In the genomic region with DNA sequence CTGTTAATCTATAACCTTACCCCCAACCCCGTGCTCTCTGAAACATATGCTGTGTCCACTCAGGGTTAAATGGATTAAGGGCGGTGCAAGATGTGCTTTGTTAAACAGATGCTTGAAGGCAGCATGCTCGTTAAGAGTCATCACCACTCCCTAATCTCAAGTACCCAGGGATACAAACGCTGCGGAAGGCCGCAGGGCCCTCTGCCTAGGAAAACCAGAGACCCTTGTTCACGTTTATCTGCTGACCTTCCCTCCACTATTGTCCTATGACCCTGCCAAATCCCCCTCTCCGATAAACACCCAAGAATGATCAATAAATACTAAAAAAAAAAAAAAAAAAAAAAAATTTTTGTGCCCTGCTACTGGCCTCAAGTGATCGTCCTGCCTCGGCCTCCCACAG, we compare ENCODE assay signal across 6 cellular contexts. TPM values are rescaled to one million over a fixed set of nuclear protein-coding genes. Genes with fewer than 3 reads are reported as not detected.
A peak's percentile ranks its signal among the peaks of the same experiment; 100 is the strongest.
DNase-seq lines count a peak whose midpoint lies in the region; ATAC-seq, FAIRE-seq and TF ChIP-seq lines count a peak whose summit lies in the region.
"Not testable (repeated sequence)": the region's sequence is repeated elsewhere in the genome, so short reads cannot be mapped to it uniquely, and the experiment has no call there.

No MANE protein-coding gene starts in this region.

- CTCF ChIA-PET in PC-9 (lab: Charles Lee); GM12878 (lab: Yijun Ruan, JAX); HepG2 (lab: Yijun Ruan, JAX; ENCODE audit: low intra/inter-chr PET ratio, low total read pairs): not testable (repeated sequence)

- not testable (repeated sequence) for H2AFZ ChIP-seq in PC-9; GM12878 (ENCODE audit: control insufficient read depth, low read depth, low read length); HepG2 (ENCODE audit: low read length)

- H3F3A ChIP-seq in PC-9 (ENCODE audit: insufficient read depth, low read depth) = not testable (repeated sequence)

- TF ChIP-seq POLR2A in GM12878 (IDR thresholded peaks at IDR 0.05; ENCODE audit: low read depth, low read length); HepG2 (IDR thresholded peaks at IDR 0.05; ENCODE audit: insufficient read depth in 1 of 2, low read depth in 2 of 2, low read length in 2 of 2); sigmoid colon (IDR thresholded peaks at IDR 0.05); transverse colon (IDR thresholded peaks at IDR 0.05): not testable (repeated sequence)

- not testable (repeated sequence) for H3K36me3 ChIP-seq in PC-9 (ENCODE audit: low read depth); GM12878 (ENCODE audit: control insufficient read depth in 2 of 2, insufficient read depth in 2 of 2, low read length in 1 of 2); HepG2 (replicated peaks in 1 of 2; ENCODE audit: control insufficient read depth in 1 of 2, insufficient read depth in 2 of 2, low read length in 2 of 2); sigmoid colon; transverse colon

- not testable (repeated sequence) for H3K27me3 Mint-ChIP-seq in osteocyte (ENCODE audit: unreplicated experiment)

- ATAC-seq in GM12878, HepG2: not testable (repeated sequence)

- SMC1A ChIA-PET in GM12878 (lab: Charles Lee; ENCODE audit: uncharacterized antibody, unreplicated experiment) = not testable (repeated sequence)

- not testable (repeated sequence) for DNase-seq in PC-9; GM12878 (ENCODE audit: low read depth, low spot score); HepG2 (ENCODE audit: low spot score)
- DNase-seq in osteocyte (ENCODE audit: extremely low spot score, unreplicated experiment) = peak; percentile 46
- DNase-seq in sigmoid colon = peak; percentile 28
- peak; percentile 4 for DNase-seq in transverse colon

- not testable (repeated sequence) for H3K4me2 ChIP-seq in PC-9; GM12878 (ENCODE audit: control insufficient read depth, insufficient read depth); HepG2 (ENCODE audit: low read depth, low read length)

- not testable (repeated sequence) for H4K20me1 ChIP-seq in PC-9 (ENCODE audit: insufficient read depth); GM12878 (ENCODE audit: control insufficient read depth, insufficient read depth); HepG2 (ENCODE audit: insufficient read depth, low read length)

- H3K27ac Mint-ChIP-seq in osteocyte (ENCODE audit: unreplicated experiment) = not testable (repeated sequence)

- not testable (repeated sequence) for FAIRE-seq in GM12878 (lab: Jason Lieb, UNC); HepG2 (lab: Jason Lieb, UNC)

- 88% methylated on average over 5 of the region's 10 CpGs for WGBS in GM12878 (ENCODE audit: insufficient coverage, insufficient replicate concordance, low lambda C conversion rate, missing lambda C conversion rate)
- WGBS in HepG2 (ENCODE audit: low lambda C conversion rate) = 98% methylated on average over 8 of the region's 10 CpGs
- 80 to 88% methylated on average over 5 of the region's 10 CpGs for WGBS in sigmoid colon, 2 donors
- 83% methylated on average over 8 of the region's 10 CpGs; no CpG with 5 or more reads in 1 of the 2 donors for WGBS in transverse colon (ENCODE audit: low coverage in 1 of 2), 2 donors

- not testable (repeated sequence) for H3K27me3 ChIP-seq in PC-9 (ENCODE audit: insufficient read depth, low read depth); GM12878 (replicated peaks in 1 of 2; ENCODE audit: control insufficient read depth in 2 of 2, insufficient read depth in 2 of 2, low read length in 1 of 2); HepG2 (ENCODE audit: control insufficient read depth in 1 of 2, insufficient read depth in 2 of 2, low read length in 2 of 2); sigmoid colon; transverse colon

- intact Hi-C loops in PC-9 (cut with micrococcal nuclease; ENCODE audit: unreplicated experiment); GM12878 (cut with micrococcal nuclease; ENCODE audit: unreplicated experiment); HepG2 (cut with micrococcal nuclease; ENCODE audit: unreplicated experiment); sigmoid colon (cut with DNase I); transverse colon (cut with DNase I; ENCODE audit: low total_unique reads): not testable (repeated sequence)

- BruUV-seq in PC-9 (replicated peaks; lab: Mats Ljungman, UMichigan) (TSS peak; percentile 8), GM12878 (replicated peaks; lab: Mats Ljungman, UMichigan) (TSS peak; percentile 69), HepG2 (replicated peaks; lab: Mats Ljungman, UMichigan) (TSS peak; percentile 57)

- H3K9ac ChIP-seq in GM12878 (ENCODE audit: control insufficient read depth, insufficient read depth, low read length); HepG2 (ENCODE audit: insufficient read depth, low read depth, low read length): not testable (repeated sequence)

- not testable (repeated sequence) for TF ChIP-seq CTCF in PC-9 (conservative IDR thresholded peaks at IDR 0.05); GM12878 (IDR thresholded peaks at IDR 0.05 in 2 of 3, conservative IDR thresholded peaks at IDR 0.05 in 1 of 3; ENCODE audit: control insufficient read depth in 2 of 3, extremely low read depth in 1 of 3, insufficient read depth in 1 of 3, low read depth in 3 of 3, low read length in 3 of 3); HepG2 (CRISPR knock-in tag; IDR thresholded peaks at IDR 0.05); osteocyte (IDR thresholded peaks at IDR 0.05); sigmoid colon (IDR thresholded peaks at IDR 0.05); transverse colon (IDR thresholded peaks at IDR 0.05)

- not testable (repeated sequence) for H3K4me1 Mint-ChIP-seq in osteocyte (ENCODE audit: unreplicated experiment)

- TF ChIP-seq EP300 in GM12878 (IDR thresholded peaks at IDR 0.05; ENCODE audit: borderline replicate concordance in 1 of 2, control insufficient read depth in 1 of 2, low read depth in 2 of 2, low read length in 2 of 2); HepG2 (IDR thresholded peaks at IDR 0.05; ENCODE audit: low read depth in 2 of 2, low read length in 2 of 2); HepG2 (CRISPR knock-in tag; IDR thresholded peaks at IDR 0.05; ENCODE audit: borderline replicate concordance); sigmoid colon (IDR thresholded peaks at IDR 0.05); transverse colon (IDR thresholded peaks at IDR 0.05; ENCODE audit: low read depth): not testable (repeated sequence)

- H3K36me3 Mint-ChIP-seq in osteocyte (ENCODE audit: unreplicated experiment) = not testable (repeated sequence)

- H3K4me3 Mint-ChIP-seq in osteocyte (ENCODE audit: unreplicated experiment) = not testable (repeated sequence)

- H3K9me3 ChIP-seq in PC-9 (ENCODE audit: insufficient read depth, low read depth); GM12878 (replicated peaks; ENCODE audit: control insufficient read depth, insufficient read depth, low read length); HepG2 (ENCODE audit: low read length); sigmoid colon; transverse colon: not testable (repeated sequence)

- not testable (repeated sequence) for H3K9me2 ChIP-seq in PC-9 (ENCODE audit: insufficient read depth)

- not testable (repeated sequence) for TF ChIP-seq RAD21 in GM12878 (IDR thresholded peaks at IDR 0.05; ENCODE audit: insufficient read depth, low read depth, low read length); HepG2 (CRISPR knock-in tag; IDR thresholded peaks at IDR 0.05)

- H3K4me1 ChIP-seq in PC-9 (replicated peaks; ENCODE audit: insufficient read depth); GM12878 (ENCODE audit: control insufficient read depth, insufficient read depth, low read length); HepG2 (ENCODE audit: insufficient read depth, low read length); sigmoid colon; transverse colon: not testable (repeated sequence)

- H3K4me3 ChIP-seq in PC-9; GM12878; HepG2 (replicated peaks in 1 of 3; ENCODE audit: insufficient read depth in 1 of 3, low read depth in 2 of 3, low read length in 3 of 3); sigmoid colon; transverse colon: not testable (repeated sequence)

- POLR2A ChIA-PET in PC-9 (lab: Charles Lee; ENCODE audit: unreplicated experiment); GM12878 (lab: Charles Lee); HepG2 (lab: Yijun Ruan, JAX): not testable (repeated sequence)

- H3K79me2 ChIP-seq in PC-9 (ENCODE audit: low read depth); GM12878 (ENCODE audit: control insufficient read depth, insufficient read depth, low read length); HepG2 (ENCODE audit: insufficient read depth, low read length): not testable (repeated sequence)

- RAD21 ChIA-PET in GM12878 (lab: Charles Lee; ENCODE audit: unreplicated experiment) = not testable (repeated sequence)

- in situ Hi-C loops in GM12878 (cut with MboI); HepG2 (cut with HindIII; ENCODE audit: extremely low pct_ligation_motif_present, low pct_unique_long_range_greater_than_20kb); transverse colon (cut with MboI; ENCODE audit: low pct_ligation_motif_present in 1 of 4, low pct_unique_long_range_greater_than_20kb in 1 of 4, low sequenced_read_pairs in 3 of 4): not testable (repeated sequence)

- not testable (repeated sequence) for H3K9me3 Mint-ChIP-seq in osteocyte (ENCODE audit: unreplicated experiment)

- not testable (repeated sequence) for H3K27ac ChIP-seq in PC-9; GM12878 (ENCODE audit: control insufficient read depth, insufficient read depth); HepG2 (ENCODE audit: extremely low read length, insufficient read depth, low read length); sigmoid colon; transverse colon

RNA-seq across cellular contexts. Expression of gene NPIPB6, which starts 14.5 kb away (rescaled TPM):
- total RNA-seq in PC-9 (2021) = 6.9 and 7.0 TPM in 2 replicates
- total RNA-seq in GM12878 (2013; cell fraction: nucleolus; rRNA removed) = 23.9 and 25.0 TPM in 2 replicates
- 0.68 and 1.3 TPM in 2 replicates for total RNA-seq in GM12878 (2014; rRNA removed)
- total RNA-seq in GM12878 (2014; rRNA removed; fragmentation: Illumina TruSeq; extraction: Trizol) = 0.31 TPM in 1 of 2 replicates, not detected in the other
- total RNA-seq in GM12878 (2021) = 0.44 and 1.2 TPM in 2 replicates
- 0.17 TPM for polyA plus RNA-seq in GM12878 (2011; ENCODE audit: low read depth)
- 0.45 and 0.76 TPM in 2 replicates for polyA plus RNA-seq in GM12878 (2011; rRNA removed)
- polyA plus RNA-seq in GM12878 (2011; cell fraction: cytosol; rRNA removed) = 0.22 and 0.40 TPM in 2 replicates
- polyA plus RNA-seq in GM12878 (2011; cell fraction: nucleus; rRNA removed) = 1.2 and 1.9 TPM in 2 replicates
- polyA plus RNA-seq in GM12878 (2012) = 0.28 and 0.81 TPM in 2 replicates
- 1.9 TPM in 1 of 2 replicates, not detected in the other for polyA plus RNA-seq in GM12878 (2014; fragmentation: Illumina TruSeq; extraction: Trizol)
- polyA plus RNA-seq in GM12878 (2014; fragmentation: Nextera tagmentation; extraction: Ambion mirVana) = not detected
- polyA plus RNA-seq in GM12878 (2014; rRNA removed) = 0.55 TPM in 1 of 2 replicates, not detected in the other
- polyA plus RNA-seq in GM12878 (2016; fragmentation: Nextera tagmentation; extraction: Ambion mirVana) = under 1 TPM in 1 of 2 experiments, not detected in 1; 0.24 TPM
- 1.5 TPM in 1 of 2 replicates, not detected in the other for polyA minus RNA-seq in GM12878 (2011; rRNA and poly(A)+ RNA removed)
- 0.62 TPM in 1 of 2 replicates, not detected in the other for polyA minus RNA-seq in GM12878 (2011; cell fraction: cytosol; rRNA and poly(A)+ RNA removed)
- 0.86 and 2.5 TPM in 2 replicates for polyA minus RNA-seq in GM12878 (2011; cell fraction: nucleus; rRNA and poly(A)+ RNA removed)
- not detected in 2 replicates for total RNA-seq in HepG2 (2016; rRNA removed; fragmentation: Illumina TruSeq; extraction: Trizol)
- 0.10 TPM in 1 of 2 replicates, not detected in the other for total RNA-seq in HepG2 (2016; cell fraction: cytosol; rRNA removed; fragmentation: Illumina TruSeq; extraction: Trizol; ENCODE audit: low read depth)
- total RNA-seq in HepG2 (2016; cell fraction: insoluble cytoplasmic fraction; rRNA removed; fragmentation: Illumina TruSeq; extraction: Trizol) = 0.21 and 0.45 TPM in 2 replicates
- total RNA-seq in HepG2 (2016; cell fraction: membrane; rRNA removed; fragmentation: Illumina TruSeq; extraction: Trizol) = not detected in 2 replicates
- total RNA-seq in HepG2 (2016; cell fraction: nucleus; rRNA removed; fragmentation: Illumina TruSeq; extraction: Trizol) = 1.1 and 2.5 TPM in 2 replicates
- polyA plus RNA-seq in HepG2 (2011; rRNA removed) = 0.25 and 0.50 TPM in 2 replicates
- 0.05 and 0.06 TPM in 2 replicates for polyA plus RNA-seq in HepG2 (2011; cell fraction: cytosol; rRNA removed)
- polyA plus RNA-seq in HepG2 (2011; cell fraction: nucleus; rRNA removed) = 0.66 and 1.1 TPM in 2 replicates
- 0.42 and 0.71 TPM in 2 replicates for polyA plus RNA-seq in HepG2 (2012)
- polyA plus RNA-seq in HepG2 (2016; cell fraction: cytosol; fragmentation: Illumina TruSeq; extraction: Trizol; ENCODE audit: low read depth) = 0.07 and 0.11 TPM in 2 replicates
- 0.13 TPM in 1 of 2 replicates, not detected in the other for polyA plus RNA-seq in HepG2 (2016; cell fraction: insoluble cytoplasmic fraction; fragmentation: Illumina TruSeq; extraction: Trizol; ENCODE audit: low read depth)
- polyA plus RNA-seq in HepG2 (2016; cell fraction: membrane; fragmentation: Illumina TruSeq; extraction: Trizol; ENCODE audit: low read depth) = not detected in 2 replicates
- polyA plus RNA-seq in HepG2 (2016; cell fraction: nucleus; fragmentation: Illumina TruSeq; extraction: Trizol; ENCODE audit: insufficient read depth, low read depth) = 3.2 and 5.2 TPM in 2 replicates
- 0.16 and 1.8 TPM in 2 replicates for polyA minus RNA-seq in HepG2 (2011; rRNA and poly(A)+ RNA removed; ENCODE audit: low replicate concordance)
- polyA minus RNA-seq in HepG2 (2011; cell fraction: cytosol; rRNA and poly(A)+ RNA removed) = not detected in 2 replicates
- 1.4 and 3.0 TPM in 2 replicates for polyA minus RNA-seq in HepG2 (2011; cell fraction: nucleus; rRNA and poly(A)+ RNA removed)
- 5.2 and 7.0 TPM in 2 replicates for total RNA-seq in osteocyte
- total RNA-seq in sigmoid colon = 1 to 10 TPM in 3 of 4 donors, not detected in 1; 2.1 to 4.1 (median 3.4) TPM
- polyA plus RNA-seq in sigmoid colon = 1 to 10 TPM in 1 of 3 donors, under 1 TPM in 1, not detected in 1; 0.60 to 1.1 TPM
- total RNA-seq in transverse colon = 10 to 100 TPM in 1 of 4 donors, 1 to 10 TPM in 1, not detected in 2; 5.8 to 12.7 TPM

RNA-seq across cellular contexts. Expression of gene EIF3CL, which starts 25.8 kb away (rescaled TPM):
- total RNA-seq in PC-9 (2021) = 31.5 and 60.6 TPM in 2 replicates
- 44.0 and 57.7 TPM in 2 replicates for total RNA-seq in GM12878 (2013; cell fraction: nucleolus; rRNA removed)
- total RNA-seq in GM12878 (2014; rRNA removed) = 70.2 and 93.6 TPM in 2 replicates
- 50.1 and 52.6 TPM in 2 replicates for total RNA-seq in GM12878 (2014; rRNA removed; fragmentation: Illumina TruSeq; extraction: Trizol)
- 60.0 and 63.7 TPM in 2 replicates for total RNA-seq in GM12878 (2021)
- 12.7 TPM for polyA plus RNA-seq in GM12878 (2011; ENCODE audit: low read depth)
- polyA plus RNA-seq in GM12878 (2011; rRNA removed) = 31.1 and 67.2 TPM in 2 replicates
- polyA plus RNA-seq in GM12878 (2011; cell fraction: cytosol; rRNA removed) = 193 and 204 TPM in 2 replicates
- polyA plus RNA-seq in GM12878 (2011; cell fraction: nucleus; rRNA removed) = 141 and 159 TPM in 2 replicates
- polyA plus RNA-seq in GM12878 (2012) = 18.7 and 30.1 TPM in 2 replicates
- polyA plus RNA-seq in GM12878 (2014; fragmentation: Illumina TruSeq; extraction: Trizol) = 17.3 and 66.1 TPM in 2 replicates
- polyA plus RNA-seq in GM12878 (2014; fragmentation: Nextera tagmentation; extraction: Ambion mirVana) = 1 to 10 TPM; 2.7 to 8.3 TPM
- 70.3 and 81.2 TPM in 2 replicates for polyA plus RNA-seq in GM12878 (2014; rRNA removed)
- 1 to 10 TPM in 1 of 2 experiments, not detected in 1; 1.7 TPM for polyA plus RNA-seq in GM12878 (2016; fragmentation: Nextera tagmentation; extraction: Ambion mirVana)
- polyA minus RNA-seq in GM12878 (2011; rRNA and poly(A)+ RNA removed) = 241 and 253 TPM in 2 replicates
- 57.5 and 68.9 TPM in 2 replicates for polyA minus RNA-seq in GM12878 (2011; cell fraction: cytosol; rRNA and poly(A)+ RNA removed)
- 49.1 and 79.1 TPM in 2 replicates for polyA minus RNA-seq in GM12878 (2011; cell fraction: nucleus; rRNA and poly(A)+ RNA removed)
- total RNA-seq in HepG2 (2016; rRNA removed; fragmentation: Illumina TruSeq; extraction: Trizol) = 113 and 170 TPM in 2 replicates
- 27.2 and 35.5 TPM in 2 replicates for total RNA-seq in HepG2 (2016; cell fraction: cytosol; rRNA removed; fragmentation: Illumina TruSeq; extraction: Trizol; ENCODE audit: low read depth)
- 121 and 181 TPM in 2 replicates for total RNA-seq in HepG2 (2016; cell fraction: insoluble cytoplasmic fraction; rRNA removed; fragmentation: Illumina TruSeq; extraction: Trizol)
- 81.1 and 81.5 TPM in 2 replicates for total RNA-seq in HepG2 (2016; cell fraction: membrane; rRNA removed; fragmentation: Illumina TruSeq; extraction: Trizol)
- 93.9 and 125 TPM in 2 replicates for total RNA-seq in HepG2 (2016; cell fraction: nucleus; rRNA removed; fragmentation: Illumina TruSeq; extraction: Trizol)
- 229 and 263 TPM in 2 replicates for polyA plus RNA-seq in HepG2 (2011; rRNA removed)
- polyA plus RNA-seq in HepG2 (2011; cell fraction: cytosol; rRNA removed) = 287 and 298 TPM in 2 replicates
- polyA plus RNA-seq in HepG2 (2011; cell fraction: nucleus; rRNA removed) = 169 and 191 TPM in 2 replicates
- polyA plus RNA-seq in HepG2 (2012) = 33.5 and 34.2 TPM in 2 replicates
- 39.3 and 40.8 TPM in 2 replicates for polyA plus RNA-seq in HepG2 (2016; cell fraction: cytosol; fragmentation: Illumina TruSeq; extraction: Trizol; ENCODE audit: low read depth)
- polyA plus RNA-seq in HepG2 (2016; cell fraction: insoluble cytoplasmic fraction; fragmentation: Illumina TruSeq; extraction: Trizol; ENCODE audit: low read depth) = 192 and 224 TPM in 2 replicates
- polyA plus RNA-seq in HepG2 (2016; cell fraction: membrane; fragmentation: Illumina TruSeq; extraction: Trizol; ENCODE audit: low read depth) = 51.0 and 70.6 TPM in 2 replicates
- polyA plus RNA-seq in HepG2 (2016; cell fraction: nucleus; fragmentation: Illumina TruSeq; extraction: Trizol; ENCODE audit: insufficient read depth, low read depth) = 121 and 135 TPM in 2 replicates
- polyA minus RNA-seq in HepG2 (2011; rRNA and poly(A)+ RNA removed; ENCODE audit: low replicate concordance) = 211 and 355 TPM in 2 replicates
- polyA minus RNA-seq in HepG2 (2011; cell fraction: cytosol; rRNA and poly(A)+ RNA removed) = 190 and 238 TPM in 2 replicates
- 99.4 and 152 TPM in 2 replicates for polyA minus RNA-seq in HepG2 (2011; cell fraction: nucleus; rRNA and poly(A)+ RNA removed)
- 103 and 106 TPM in 2 replicates for total RNA-seq in osteocyte
- 100 to 1,000 TPM; 107 to 235 (median 116) TPM for total RNA-seq in sigmoid colon
- 10 to 100 TPM; 46.2 to 54.6 (median 48.5) TPM for polyA plus RNA-seq in sigmoid colon
- 100 to 1,000 TPM; 114 to 406 (median 185) TPM for total RNA-seq in transverse colon
